8 cellular contexts compared by ENCODE assay signal in genomic region chr10:70232859-70233108, GRCh38. TPM values are rescaled to one million over a fixed set of nuclear protein-coding genes. Genes with fewer than 3 reads are reported as not detected.
DNase-seq lines count a peak whose midpoint lies in the region; ATAC-seq, FAIRE-seq and TF ChIP-seq lines count a peak whose summit lies in the region.

No MANE protein-coding gene starts in this region.

- no peak overlapping the region for H4K5ac ChIP-seq in H1 (ENCODE audit: insufficient read length, low read depth, low read length)

- H3K23me2 ChIP-seq in H1 (ENCODE audit: low read depth, low read length), result peaks cover 12% of the 10 kb centered on the region

- 1% methylated on average over 15 of the region's 18 CpGs; no CpG with 5 or more reads in 1 of the 2 experiments for WGBS in H1 (ENCODE audit: extremely low coverage in 1 of 2, insufficient coverage in 1 of 2, insufficient read length in 1 of 2, insufficient replicate concordance in 2 of 2, low coverage in 1 of 2, low lambda C conversion rate in 2 of 2, missing lambda C conversion rate in 1 of 2), 2 experiments

- ATAC-seq in HG03342 (IDR thresholded peaks at IDR 0.05; ENCODE audit: unreplicated experiment), result no peak

- no peak overlapping the region for H3K56ac ChIP-seq in H1 (replicated peaks; ENCODE audit: insufficient read length, low read depth, low read length)

- BruUV-seq in Caco-2 (replicated peaks; lab: Mats Ljungman, UMichigan), result no TSS peak
- BruUV-seq in PC-9 (replicated peaks; lab: Mats Ljungman, UMichigan), result TSS peak; percentile 87

- TF ChIP-seq CTCF in Caco-2 (IDR thresholded peaks at IDR 0.05; ENCODE audit: insufficient read depth in 1 of 2, low read depth in 1 of 2, low read length in 1 of 2, severe bottlenecking in 1 of 2, unreplicated experiment in 1 of 2) (no peak), PC-9 (conservative IDR thresholded peaks at IDR 0.05) (no peak), H1 (IDR thresholded peaks at IDR 0.05; ENCODE audit: control extremely low read depth in 1 of 3, insufficient read depth in 1 of 3, low read depth in 1 of 3, low read length in 3 of 3) (no peak), neutrophil (IDR thresholded peaks at IDR 0.05) (no peak)

- FAIRE-seq in H1 (lab: Jason Lieb, UNC), result no peak

- no peak overlapping the region for H2BK12ac ChIP-seq in H1 (ENCODE audit: low read depth, low read length)

- H2AK5ac ChIP-seq in H1 (ENCODE audit: low read depth, low read length), result no peak overlapping the region

- no peaks in the 10 kb centered on the region for H3K9me3 Mint-ChIP-seq in Caco-2 (ENCODE audit: unreplicated experiment)

- H3K36me3 ChIP-seq in Caco-2 (ENCODE audit: control insufficient read depth, insufficient read depth, low read length) (peaks cover 2% of the 10 kb centered on the region; the same call in 1 of the 2 replicates), PC-9 (ENCODE audit: low read depth) (peaks cover 19% of the 10 kb centered on the region), H1 (ENCODE audit: control insufficient read depth in 2 of 4, insufficient read depth in 4 of 4, low read length in 3 of 4) (peaks cover 5 to 16% (median 10%) of the 10 kb centered on the region in 4 experiments; a peak in 5 of 8 replicates), neutrophil (no peaks in the 10 kb centered on the region)

- H3K27me3 Mint-ChIP-seq in Caco-2 (ENCODE audit: insufficient read depth, unreplicated experiment), result no peaks in the 10 kb centered on the region

- peaks cover 25% of the 10 kb centered on the region for H3K4me1 ChIP-seq in Caco-2
- peaks cover 57% of the 10 kb centered on the region for H3K4me1 ChIP-seq in PC-9 (replicated peaks; ENCODE audit: insufficient read depth)
- peaks cover 0 to 7% (median 2%) of the 10 kb centered on the region in 4 experiments; a peak in 4 of 7 replicates for H3K4me1 ChIP-seq in H1 (replicated peaks in 1 of 4; ENCODE audit: control insufficient read depth in 3 of 4, insufficient read depth in 4 of 4, low read length in 3 of 4)
- peaks cover 19 to 21% of the 10 kb centered on the region in 2 experiments for H3K4me1 ChIP-seq in neutrophil (ENCODE audit: control insufficient read depth in 1 of 2, insufficient read depth in 1 of 2, low read depth in 1 of 2, low read length in 1 of 2)

- no peak for DNase-seq in Caco-2
- no peak for DNase-seq in PC-9
- DNase-seq in H1 (ENCODE audit: low read depth in 1 of 2, low spot score in 2 of 2), result no peak
- no peak for DNase-seq in NCI-H2081 (lab: John Stamatoyannopoulos, UW)
- no peak for DNase-seq in NCI-H510A (lab: John Stamatoyannopoulos, UW)
- DNase-seq in NCI-H345 (lab: John Stamatoyannopoulos, UW), result no peak

- H3K4me3 Mint-ChIP-seq in Caco-2 (ENCODE audit: unreplicated experiment), result peak overlapping the region; percentile 76

- H3K4me1 Mint-ChIP-seq in Caco-2 (ENCODE audit: low read depth, unreplicated experiment), result peaks cover 19% of the 10 kb centered on the region

- H2BK120ac ChIP-seq in H1 (replicated peaks; ENCODE audit: low read depth, low read length), result no peak overlapping the region

- H3K27ac Mint-ChIP-seq in Caco-2 (ENCODE audit: unreplicated experiment), result peak overlapping the region; percentile 99

- H4K20me1 ChIP-seq in PC-9 (ENCODE audit: insufficient read depth) (peaks cover 10% of the 10 kb centered on the region), H1 (replicated peaks in 1 of 2; ENCODE audit: control insufficient read depth in 1 of 2, insufficient read depth in 2 of 2, low read length in 2 of 2) (no peaks in the 10 kb centered on the region)

- no peak overlapping the region for H2BK15ac ChIP-seq in H1 (ENCODE audit: low read length)

- no peaks in the 10 kb centered on the region for H3K9me2 ChIP-seq in PC-9 (ENCODE audit: insufficient read depth)

- H3K4me3 ChIP-seq in Caco-2 (ENCODE audit: low read depth, low read length) (peak overlapping the region; percentile 85), PC-9 (peak overlapping the region; percentile 79), H1 (ENCODE audit: extremely low read depth in 1 of 4, insufficient read depth in 2 of 4, low read depth in 3 of 4, low read length in 4 of 4) (peak overlapping the region; percentile 67 to 75 (median 68)), neutrophil (ENCODE audit: low read depth in 1 of 2, low read length in 1 of 2) (peak overlapping the region; percentile 74 to 81)

- TF ChIP-seq EP300 in H1 (IDR thresholded peaks at IDR 0.05; ENCODE audit: borderline replicate concordance in 1 of 2, low read depth in 2 of 2, low read length in 2 of 2), result no peak

- H3K4me2 ChIP-seq in PC-9 (peak overlapping the region; percentile 91), H1 (ENCODE audit: insufficient read depth in 1 of 2, low read depth in 2 of 2, low read length in 2 of 2) (peak overlapping the region; percentile 75 to 91)

- H3K14ac ChIP-seq in H1 (ENCODE audit: insufficient read length), result no peak overlapping the region

- H4K8ac ChIP-seq in H1 (ENCODE audit: extremely low read depth, insufficient read depth, low read length), result peak overlapping the region; percentile 91

- intact Hi-C loops in Caco-2 (cut with micrococcal nuclease; ENCODE audit: unreplicated experiment) (loop anchor here (1.0 to 2.0 kb wide), 5 partner anchors 32 to 150 kb away; partner anchors contain the start of genes LRRC20 and SAR1A), PC-9 (cut with micrococcal nuclease; ENCODE audit: unreplicated experiment) (loop anchor here (2.0 kb wide), 1 partner anchor 24 kb away; no protein-coding TSS in a partner anchor)

- H3K27me3 ChIP-seq in Caco-2 (replicated peaks; ENCODE audit: control insufficient read depth, insufficient read depth, low read length) (no peaks in the 10 kb centered on the region), PC-9 (ENCODE audit: insufficient read depth, low read depth) (no peaks in the 10 kb centered on the region), H1 (replicated peaks in 1 of 4; ENCODE audit: control insufficient read depth in 3 of 4, extremely low read depth in 1 of 4, insufficient read depth in 3 of 4, low read length in 3 of 4) (peaks cover 0 to 4% (median 0%) of the 10 kb centered on the region in 4 experiments; a peak in 2 of 7 replicates), neutrophil (no peaks in the 10 kb centered on the region)

- peak overlapping the region in 2 of 4 experiments; percentile 16 to 43; a peak in 4 of 7 replicates for H3K9ac ChIP-seq in H1 (replicated peaks in 1 of 4; ENCODE audit: extremely low read depth in 1 of 4, low read depth in 3 of 4, low read length in 3 of 4)

- H2BK20ac ChIP-seq in H1 (ENCODE audit: low read length), result no peak overlapping the region

- TF ChIP-seq RAD21 in H1 (IDR thresholded peaks at IDR 0.05 in 1 of 2, conservative IDR thresholded peaks at IDR 0.05 in 1 of 2; ENCODE audit: low read depth in 2 of 2, low read length in 2 of 2), result no peak

- peaks cover 49% of the 10 kb centered on the region for H3K36me3 Mint-ChIP-seq in Caco-2 (ENCODE audit: insufficient read depth, unreplicated experiment)

- H3F3A ChIP-seq in PC-9 (ENCODE audit: insufficient read depth, low read depth), result peaks cover 21% of the 10 kb centered on the region

- H2BK5ac ChIP-seq in H1 (ENCODE audit: low read depth, low read length), result no peak overlapping the region

- POLR2A ChIA-PET in Caco-2 (lab: Charles Lee), result interaction anchor here (0.7 to 2.4 kb wide), 15 partner anchors 9 to 172 kb away, joined by 3 to 25 read pairs (median 5); partner anchors contain the start of genes EIF4EBP2 and TYSND1
- POLR2A ChIA-PET in PC-9 (lab: Charles Lee; ENCODE audit: unreplicated experiment), result interaction anchor here (0.6 kb wide), 2 partner anchors 60 to 941 kb away, joined by 4 to 8 read pairs; no protein-coding TSS in a partner anchor
- POLR2A ChIA-PET in H1 (lab: Charles Lee; ENCODE audit: partially characterized antibody), result interaction anchor here (0.6 to 3.1 kb wide), 3 partner anchors 9 to 129 kb away, joined by 3 to 12 read pairs (median 5); no protein-coding TSS in a partner anchor

- no peak for TF ChIP-seq POLR2A in H1 (IDR thresholded peaks at IDR 0.05; ENCODE audit: control extremely low read depth in 1 of 2, low read depth in 2 of 2, low read length in 2 of 2)

- peaks cover 54% of the 10 kb centered on the region for H3K79me2 ChIP-seq in PC-9 (ENCODE audit: low read depth)
- peaks cover 0 to 19% of the 10 kb centered on the region in 2 experiments; a peak in 3 of 4 replicates for H3K79me2 ChIP-seq in H1 (ENCODE audit: control insufficient read depth in 1 of 2, insufficient read depth in 2 of 2, low read length in 2 of 2)

- CTCF ChIA-PET in Caco-2 (lab: Charles Lee) (interaction anchor here (1.4 to 3.7 kb wide), 7 partner anchors 10 to 155 kb away, joined by 5 to 80 read pairs (median 26); partner anchors contain the start of gene TYSND1), PC-9 (lab: Charles Lee) (interaction anchor here (0.7 to 2.0 kb wide), 4 partner anchors 11 to 132 kb away, joined by 3 to 13 read pairs (median 6); no protein-coding TSS in a partner anchor), H1 (lab: Charles Lee; ENCODE audit: partially characterized antibody) (interaction anchor here (0.8 to 3.0 kb wide), 7 partner anchors 11 to 165 kb away, joined by 3 to 23 read pairs (median 9); no protein-coding TSS in a partner anchor)

- H3K9me3 ChIP-seq in Caco-2, result peaks cover 3% of the 10 kb centered on the region; the same call in 1 of the 2 replicates
- H3K9me3 ChIP-seq in PC-9 (ENCODE audit: insufficient read depth, low read depth), result no peaks in the 10 kb centered on the region
- no peaks in the 10 kb centered on the region for H3K9me3 ChIP-seq in H1 (ENCODE audit: insufficient read depth in 2 of 2, low read depth in 1 of 2, low read length in 1 of 2)
- no peaks in the 10 kb centered on the region for H3K9me3 ChIP-seq in neutrophil

- peak overlapping the region; percentile 53 for H3K4ac ChIP-seq in H1 (replicated peaks; ENCODE audit: insufficient read length, low read depth, low read length)

- H3K27ac ChIP-seq in PC-9 (peak overlapping the region; percentile 77), H1 (ENCODE audit: low read depth, low read length) (no peak overlapping the region), neutrophil (no peak overlapping the region)

- H4K91ac ChIP-seq in H1 (replicated peaks; ENCODE audit: insufficient read length, low read length), result no peak overlapping the region

- H2AFZ ChIP-seq in PC-9, result peak overlapping the region; percentile 80
- no peak overlapping the region for H2AFZ ChIP-seq in H1 (ENCODE audit: low read length)

- H3K23ac ChIP-seq in H1 (ENCODE audit: insufficient read length), result no peak overlapping the region

- peaks cover 5% of the 10 kb centered on the region; the same call in 1 of the 2 replicates for H3K79me1 ChIP-seq in H1 (ENCODE audit: low read depth, low read length)

- no peak overlapping the region; the same call in 1 of the 2 replicates for H3K18ac ChIP-seq in H1 (ENCODE audit: extremely low read depth, low read length)

RNA-seq across cellular contexts. Expression of gene PPA1, which starts 0.4 kb away (rescaled TPM):
- 350 and 353 TPM in 2 replicates for total RNA-seq in Caco-2 (2022)
- total RNA-seq in PC-9 (2021), result 224 and 236 TPM in 2 replicates
- 181 and 191 TPM in 2 replicates for total RNA-seq in H1 (2021; fragmentation: NEBNext Ultra II Directional; extraction: Animal tissue kit (Norgen Biotek cat#: 25700))
- polyA plus RNA-seq in H1 (2011; rRNA removed), result 43.7 and 77.0 TPM in 2 replicates
- polyA plus RNA-seq in H1 (2011; cell fraction: cytosol; rRNA removed), result 120 TPM
- 50.0 TPM for polyA plus RNA-seq in H1 (2011; cell fraction: nucleus; rRNA removed)
- polyA plus RNA-seq in H1 (2012, experiment 1 of 2), result 112 to 128 TPM (median 119 TPM) in 4 replicates
- 29.4 TPM for polyA plus RNA-seq in H1 (2012, experiment 2 of 2)
- polyA plus RNA-seq in H1 (2013, experiment 1 of 2), result 115 TPM
- 126 TPM for polyA plus RNA-seq in H1 (2013, experiment 2 of 2)
- polyA minus RNA-seq in H1 (2011; rRNA and poly(A)+ RNA removed), result 56.6 and 79.1 TPM in 2 replicates
- polyA minus RNA-seq in H1 (2011; cell fraction: cytosol; rRNA and poly(A)+ RNA removed), result 38.6 TPM
- polyA minus RNA-seq in H1 (2011; cell fraction: nucleus; rRNA and poly(A)+ RNA removed), result 31.7 TPM

RNA-seq across cellular contexts. Expression of gene NPFFR1, which starts 51.0 kb away (rescaled TPM):
- not detected in 2 replicates for total RNA-seq in Caco-2 (2022)
- 0.05 and 0.09 TPM in 2 replicates for total RNA-seq in PC-9 (2021)
- 0.06 TPM in 1 of 2 replicates, not detected in the other for total RNA-seq in H1 (2021; fragmentation: NEBNext Ultra II Directional; extraction: Animal tissue kit (Norgen Biotek cat#: 25700))
- polyA plus RNA-seq in H1 (2011; rRNA removed), result 0.02 and 0.03 TPM in 2 replicates
- polyA plus RNA-seq in H1 (2011; cell fraction: cytosol; rRNA removed), result 0.03 TPM
- 0.04 TPM for polyA plus RNA-seq in H1 (2011; cell fraction: nucleus; rRNA removed)
- polyA plus RNA-seq in H1 (2012, experiment 1 of 2), result 0.04 TPM in 2 of 4 replicates, not detected in the others
- polyA plus RNA-seq in H1 (2012, experiment 2 of 2), result 0.01 TPM
- polyA plus RNA-seq in H1 (2013, experiment 1 of 2), result under 0.01 TPM
- polyA plus RNA-seq in H1 (2013, experiment 2 of 2), result 0.02 TPM
- 0.02 and 0.03 TPM in 2 replicates for polyA minus RNA-seq in H1 (2011; rRNA and poly(A)+ RNA removed)
- not detected for polyA minus RNA-seq in H1 (2011; cell fraction: cytosol; rRNA and poly(A)+ RNA removed)
- polyA minus RNA-seq in H1 (2011; cell fraction: nucleus; rRNA and poly(A)+ RNA removed), result 0.10 TPM
